In genomic region chr3:14392231-14392630, GRCh38 we compare ENCODE assay signal across 22 cellular contexts. TPM values are rescaled to one million over a fixed set of nuclear protein-coding genes. Genes with fewer than 3 reads are reported as not detected.
DNase-seq lines count a peak whose midpoint lies in the region; ATAC-seq and TF ChIP-seq lines count a peak whose summit lies in the region.
"Had no signal": no experiment of that assay in that cellular context is flagged by ENCODE, and none has a peak within 500 bp of the region (broad histone marks: within the 10 kb centered on the region; RNA-seq: fewer than 3 reads in every experiment).

No MANE protein-coding gene starts in this region.

- intact Hi-C loops in HCT116 (cut with micrococcal nuclease) = no loop called here
- intact Hi-C loops in OCI-LY7 (cut with micrococcal nuclease; ENCODE audit: unreplicated experiment) = loop anchor here (5.0 kb wide), 1 partner anchor 130 kb away; no protein-coding TSS in a partner anchor
- intact Hi-C loops in gastrocnemius medialis (cut with DNase I; ENCODE audit: low total_unique reads) = loop anchor here (2.0 to 5.0 kb wide), 4 partner anchors 55 to 103 kb away; no protein-coding TSS in a partner anchor

- CTCF ChIA-PET in HCT116 (lab: Charles Lee) (no interaction called here), OCI-LY7 (lab: Charles Lee; ENCODE audit: unreplicated experiment) (no interaction called here)

- H3K4me2 ChIP-seq in HCT116 (ENCODE audit: low read length) (no peak overlapping the region), OCI-LY7 (ENCODE audit: low read length) (peak overlapping the region; percentile 35)

- H3K27me3 ChIP-seq in HCT116 (ENCODE audit: insufficient read depth, low read length) (no peaks in the 10 kb centered on the region), gastrocnemius medialis (no peaks in the 10 kb centered on the region)
- H3K27me3 ChIP-seq: body of pancreas, MG63, testis had no signal

- H3K4me1 ChIP-seq in HCT116 (ENCODE audit: control insufficient read depth in 1 of 2, insufficient read depth in 2 of 2, low read length in 2 of 2) = no peaks in the 10 kb centered on the region
- H3K4me1 ChIP-seq in OCI-LY7 (ENCODE audit: insufficient read depth, low read length, poor library complexity, severe bottlenecking) = peaks cover 79% of the 10 kb centered on the region
- H3K4me1 ChIP-seq in gastrocnemius medialis = peaks cover 27 to 34% of the 10 kb centered on the region in 2 donors
- H3K4me1 ChIP-seq: testis had no signal

- RAD21 ChIA-PET in HCT116 (lab: Charles Lee; ENCODE audit: low non-redundant PET in 1 of 2, low total read pairs in 2 of 2, uncharacterized antibody in 2 of 2, unreplicated experiment in 2 of 2) = interaction anchor here in 1 of 2 experiments (0.7 kb wide), 1 partner anchor 14 kb away, joined by 3 read pairs; no protein-coding TSS in a partner anchor

- no peak overlapping the region for H3K9ac ChIP-seq in HCT116 (ENCODE audit: low read length)

- in situ Hi-C loops in gastrocnemius medialis (cut with MboI; ENCODE audit: low sequenced_read_pairs in 4 of 4) = loop anchor here in 2 of 4 donors (10.0 kb wide), 2 partner anchors 67 to 107 kb away; no protein-coding TSS in a partner anchor

- BruUV-seq in HCT116 (replicated peaks; lab: Mats Ljungman, UMichigan) (no TSS peak), OCI-LY7 (replicated peaks; lab: Mats Ljungman, UMichigan) (no TSS peak)

- H2AFZ ChIP-seq in HCT116 (ENCODE audit: low read depth, low read length, poor library complexity, severe bottlenecking) (no peak overlapping the region), OCI-LY7 (ENCODE audit: low read length) (peak overlapping the region; percentile 33; the same call in 1 of the 2 replicates)

- ATAC-seq in HCT116 (peak; percentile 55), gastrocnemius medialis (no peak), GM19324 (IDR thresholded peaks at IDR 0.05; ENCODE audit: low FRiP score, unreplicated experiment) (no peak), GM21825 (IDR thresholded peaks at IDR 0.05; ENCODE audit: unreplicated experiment) (no peak)
- ATAC-seq: activated CD4-positive, CD25-positive, alpha-beta regulatory T cell treated with anti-CD3 and anti-CD28 coated beads, Interleukin-2, amount 50 U/mL, for 24 hours; activated CD8-positive, alpha-beta T cell treated with anti-CD3 and anti-CD28 coated beads for 36 hours; activated naive CD8-positive, alpha-beta T cell treated with anti-CD3 and anti-CD28 coated beads, Interleukin-2, amount 50 U/mL, for 24 hours; body of pancreas; effector memory CD8-positive, alpha-beta T cell; left colon had no signal

- H3K79me2 ChIP-seq in HCT116 (ENCODE audit: insufficient read depth, low read length) = no peaks in the 10 kb centered on the region
- H3K79me2 ChIP-seq in OCI-LY7 (ENCODE audit: insufficient read depth, low read depth, low read length) = no peaks in the 10 kb centered on the region

- no peaks in the 10 kb centered on the region for H3K9me2 ChIP-seq in HCT116 (ENCODE audit: insufficient read depth)
- H3K9me2 ChIP-seq in OCI-LY7 (ENCODE audit: insufficient read depth, low read length) = no peaks in the 10 kb centered on the region

- POLR2A ChIA-PET in HCT116 (lab: Charles Lee) = interaction anchor here (1.5 kb wide), 1 partner anchor 10 kb away, joined by 5 read pairs; the partner anchor contains the start of gene SLC6A6
- POLR2A ChIA-PET in OCI-LY7 (lab: Charles Lee) = interaction anchor here (1.0 to 1.8 kb wide), 4 partner anchors 10 to 15 kb away, joined by 4 to 12 read pairs (median 6); partner anchors contain the start of gene SLC6A6

- TF ChIP-seq CTCF in HCT116 (IDR thresholded peaks at IDR 0.05 in 2 of 3, conservative IDR thresholded peaks at IDR 0.05 in 1 of 3; ENCODE audit: borderline replicate concordance in 1 of 3, insufficient read depth in 1 of 3, low read depth in 2 of 3, low read length in 2 of 3) (peak in 1 of 3 experiments; percentile 46; a peak in 1 of 6 replicates), OCI-LY7 (conservative IDR thresholded peaks at IDR 0.05; ENCODE audit: low read length) (peak; percentile 68), gastrocnemius medialis (IDR thresholded peaks at IDR 0.05 in 4 of 5, conservative IDR thresholded peaks at IDR 0.05 in 1 of 5) (no peak)

- H3K27ac ChIP-seq in HCT116 (ENCODE audit: low read depth, low read length) = no peak overlapping the region
- no peak overlapping the region for H3K27ac ChIP-seq in OCI-LY7 (ENCODE audit: low read depth, low read length, poor library complexity, severe bottlenecking)
- H3K27ac ChIP-seq in gastrocnemius medialis = peak overlapping the region; percentile 90 to 99 (median 94)
- H3K27ac ChIP-seq: body of pancreas, testis had no signal

- TF ChIP-seq POLR2A in HCT116 (IDR thresholded peaks at IDR 0.05; ENCODE audit: borderline replicate concordance, extremely low read depth, insufficient read depth, insufficient read length) = no peak
- TF ChIP-seq POLR2A in gastrocnemius medialis (IDR thresholded peaks at IDR 0.05) = no peak

- 0 out of 2 replicates have a peak, but pooled peaks have one; percentile 27 for TF ChIP-seq RAD21 in HCT116 (IDR thresholded peaks at IDR 0.05; ENCODE audit: low read depth)

- H4K20me1 ChIP-seq in HCT116 (ENCODE audit: insufficient read depth) = no peaks in the 10 kb centered on the region
- H4K20me1 ChIP-seq in OCI-LY7 (ENCODE audit: insufficient read depth, low read length) = no peaks in the 10 kb centered on the region

- H3K9me3 ChIP-seq in HCT116 (ENCODE audit: control insufficient read depth in 1 of 2, insufficient read depth in 1 of 2, low read depth in 1 of 2, low read length in 2 of 2) (no peaks in the 10 kb centered on the region), OCI-LY7 (ENCODE audit: low read length) (no peaks in the 10 kb centered on the region), gastrocnemius medialis (no peaks in the 10 kb centered on the region)
- H3K9me3 ChIP-seq: body of pancreas, MG63, testis had no signal

- H3K36me3 ChIP-seq in HCT116 (ENCODE audit: control insufficient read depth in 1 of 2, insufficient read depth in 2 of 2, low read length in 2 of 2) (no peaks in the 10 kb centered on the region), OCI-LY7 (ENCODE audit: insufficient read depth, low read length) (no peaks in the 10 kb centered on the region), gastrocnemius medialis (no peaks in the 10 kb centered on the region)
- H3K36me3 ChIP-seq: MG63 had no signal

- no peak for DNase-seq in HCT116 (ENCODE audit: low read depth, low spot score)
- no peak for DNase-seq in OCI-LY7 (ENCODE audit: low spot score)
- DNase-seq in iPS-NIHi11 (ENCODE audit: low spot score) = peak; percentile 50
- no peak for DNase-seq in gastrocnemius medialis
- DNase-seq in NCI-H82 (lab: John Stamatoyannopoulos, UW) = no peak
- DNase-seq: activated CD8-positive, alpha-beta T cell treated with anti-CD3 and anti-CD28 coated beads for 36 hours; activated gamma-delta T cell; activated naive CD8-positive, alpha-beta T cell treated with anti-CD3 and anti-CD28 coated beads, Interleukin-2, amount 50 U/mL, for 24 hours; activated T-cell treated with anti-CD3 and anti-CD28 coated beads for 4 hours; body of pancreas; CD4-positive, alpha-beta memory T cell; effector memory CD8-positive, alpha-beta T cell; glutamatergic neuron; left colon; NCI-H1436 treated with DMSO at 0.1 percent for 48 hours; stimulated activated CD4-positive, alpha-beta T cell treated with anti-CD3 and anti-CD28 coated beads, Interleukin-2, amount 100 ng/mL, for 48 hours; stimulated activated naive CD4-positive, alpha-beta T cell; testis had no signal

- H3K4me3 ChIP-seq in HCT116 (replicated peaks in 1 of 2; ENCODE audit: low read depth in 1 of 2, low read length in 2 of 2) (no peak overlapping the region), OCI-LY7 (ENCODE audit: low read depth, low read length, poor library complexity, severe bottlenecking) (no peak overlapping the region), gastrocnemius medialis (no peak overlapping the region)
- H3K4me3 ChIP-seq: body of pancreas, MG63, testis had no signal

TF ChIP-seq in HCT116, 20 proteins besides CTCF, POLR2A, EP300 and RAD21:
- TF ChIP-seq SIN3A (IDR thresholded peaks at IDR 0.05; ENCODE audit: low read depth) (no peak), ATF3 (IDR thresholded peaks at IDR 0.05) (no peak), ZFX (IDR thresholded peaks at IDR 0.05) (no peak), SRF (IDR thresholded peaks at IDR 0.05; ENCODE audit: low read depth) (no peak), SP1 (IDR thresholded peaks at IDR 0.05; ENCODE audit: low read depth) (no peak), MAX (IDR thresholded peaks at IDR 0.05) (no peak), EZH2phosphoT487 (IDR thresholded peaks at IDR 0.05; ENCODE audit: borderline replicate concordance) (no peak), ELF1 (IDR thresholded peaks at IDR 0.05; ENCODE audit: borderline replicate concordance, low read depth) (no peak), YY1 (IDR thresholded peaks at IDR 0.05; ENCODE audit: extremely low read depth, insufficient replicate concordance, low read depth, low read length) (no peak), FOSL1 (IDR thresholded peaks at IDR 0.05; ENCODE audit: low read depth) (no peak), EGR1 (IDR thresholded peaks at IDR 0.05; ENCODE audit: low read depth) (no peak), EZH2 (IDR thresholded peaks at IDR 0.05) (no peak), JUND (IDR thresholded peaks at IDR 0.05) (no peak)

RNA-seq across cellular contexts. Expression of gene SLC6A6, which starts 10.2 kb away (rescaled TPM):
- total RNA-seq in HCT116 (2021; ENCODE audit: unreplicated experiment) (36.3 TPM), OCI-LY7 (2022) (44.6 and 51.8 TPM in 2 replicates), gastrocnemius medialis (100 to 1,000 TPM in 2 of 4 donors, 10 to 100 TPM in 2; 42.1 to 119 (median 88.7) TPM)
- polyA plus RNA-seq in HCT116 (2012) = 23.0 and 33.5 TPM in 2 replicates
- total RNA-seq in OCI-LY7 (2014; rRNA removed; shearing (Covaris generic)) = 36.7 and 43.0 TPM in 2 replicates

Comparison
In these comparisons a context has a peak if more than half of its experiments do, and no peak if none do; other contexts are left out.
1. H3K27ac ChIP-seq: peak in gastrocnemius medialis (4 of 4); none in HCT116 (single experiment) and OCI-LY7 (single experiment).